ENCODE assay signal across 28 cellular contexts in the genomic region with DNA sequence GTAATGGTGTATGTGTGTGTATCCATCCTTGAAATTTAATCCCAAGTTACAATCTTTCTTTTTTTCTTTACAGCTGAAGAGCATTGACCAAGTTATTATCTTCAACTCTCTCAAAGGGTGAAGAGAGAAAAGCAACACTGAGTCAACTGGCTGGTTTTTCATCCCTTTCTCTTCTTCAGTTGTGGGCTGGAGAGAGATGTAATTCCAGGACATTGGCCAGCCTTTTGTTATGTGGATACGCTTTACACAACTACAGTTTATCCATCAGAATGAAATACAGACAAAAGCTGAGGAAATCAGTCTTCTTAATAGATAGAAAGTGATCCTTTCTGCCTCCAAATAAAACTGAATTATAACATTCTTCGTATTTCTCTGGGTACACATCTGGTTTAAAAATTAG.
"Had no signal": no experiment of that assay in that cellular context is flagged by ENCODE, and none has a peak within 500 bp of the region (broad histone marks: within the 10 kb centered on the region; RNA-seq: fewer than 3 reads in every experiment).

No MANE protein-coding gene starts in this region.

- H3K27ac ChIP-seq: neural progenitor cell, neutrophil, parathyroid adenoma, psoas muscle, right lobe of liver, sigmoid colon, stomach, thoracic aorta, thyroid gland, upper lobe of left lung, vagina had no signal

- H3K27ac Mint-ChIP-seq: naive thymus-derived CD4-positive, alpha-beta T cell; natural killer cell; nephron; neural progenitor cell; progenitor cell of endocrine pancreas; stimulated activated effector memory CD8-positive, alpha-beta T cell treated with anti-CD3 and anti-CD28 coated beads, Interleukin-12 subunit alpha, Interleukin-12 subunit beta, amount 100 ng/mL, for 72 hours; stimulated activated naive B cell treated with anti-CD40 and anti-IgM and Interleukin-4, amounts not matched to agents 10 μg/mL and 1 μg/mL and 100 μg/mL, for 72 hours; stimulated activated naive CD8-positive, alpha-beta T cell treated with anti-CD3 and anti-CD28 coated beads, Interleukin-15, Interleukin-2, amounts not matched to agents 100 ng/mL and 50 ng/mL, for 24 hours had no signal

- DNase-seq: naive thymus-derived CD4-positive, alpha-beta T cell; natural killer cell; nucleus accumbens; psoas muscle; right cardiac atrium; right lobe of liver; sigmoid colon; small intestine; stimulated activated CD4-positive, alpha-beta T cell treated with anti-CD3 and anti-CD28 coated beads, Interleukin-15, amount 100 ng/mL, for 24 hours; stimulated activated CD4-positive, alpha-beta T cell treated with anti-CD3 and anti-CD28 coated beads, Interleukin-2, amount 100 ng/mL, for 24 hours; stimulated activated CD4-positive, alpha-beta T cell treated with anti-CD3 and anti-CD28 coated beads, Interleukin-2, amount 100 ng/mL, for 48 hours; stimulated activated CD4-positive, alpha-beta T cell treated with anti-CD3 and anti-CD28 coated beads, Interleukin-4, amount 100 ng/mL, for 24 hours; stimulated activated naive B cell treated with anti-CD40 and anti-IgM and Interleukin-4, amounts not matched to agents 10 μg/mL and 1 μg/mL and 100 μg/mL, for 72 hours; stimulated activated naive CD4-positive, alpha-beta T cell treated with Interleukin-2 at 50 U/mL for 16 hours; stomach; thyroid gland; trophoblast cell; upper lobe of left lung had no signal

- H3K4me1 Mint-ChIP-seq: naive thymus-derived CD4-positive, alpha-beta T cell; natural killer cell; nephron; neural progenitor cell; stimulated activated effector memory CD8-positive, alpha-beta T cell treated with anti-CD3 and anti-CD28 coated beads, Interleukin-12 subunit alpha, Interleukin-12 subunit beta, amount 100 ng/mL, for 72 hours; stimulated activated naive B cell treated with anti-CD40 and anti-IgM and Interleukin-4, amounts not matched to agents 10 μg/mL and 1 μg/mL and 100 μg/mL, for 72 hours had no signal

- H3K79me2 ChIP-seq: parathyroid adenoma had no signal

- H3K4me3 ChIP-seq: neural progenitor cell, psoas muscle, right lobe of liver, sigmoid colon, stomach, thoracic aorta, thyroid gland, upper lobe of left lung, vagina had no signal

- H2AFZ ChIP-seq: neural progenitor cell, parathyroid adenoma had no signal

- H3K4me1 ChIP-seq: parathyroid adenoma, psoas muscle, right lobe of liver, sigmoid colon, stomach, thyroid gland, upper lobe of left lung, vagina had no signal

- H3K4me2 ChIP-seq: neural progenitor cell had no signal

- H3K27me3 Mint-ChIP-seq: naive thymus-derived CD4-positive, alpha-beta T cell; progenitor cell of endocrine pancreas; stimulated activated naive B cell treated with anti-CD40 and anti-IgM and Interleukin-4, amounts not matched to agents 10 μg/mL and 1 μg/mL and 100 μg/mL, for 72 hours; stimulated activated naive CD8-positive, alpha-beta T cell treated with anti-CD3 and anti-CD28 coated beads, Interleukin-15, Interleukin-2, amounts not matched to agents 100 ng/mL and 50 ng/mL, for 24 hours had no signal

- H3K36me3 ChIP-seq: neural progenitor cell, neutrophil, right lobe of liver, sigmoid colon, stomach, thoracic aorta, thyroid gland, upper lobe of left lung, vagina had no signal

- H3K9me3 ChIP-seq: psoas muscle, right lobe of liver, sigmoid colon, thoracic aorta, thyroid gland, vagina had no signal

- H3K9ac ChIP-seq: neural progenitor cell, parathyroid adenoma had no signal

- FAIRE-seq: small intestine, urothelium cell line had no signal

- H3K9me3 Mint-ChIP-seq: nephron had no signal

- H3K36me3 Mint-ChIP-seq: naive thymus-derived CD4-positive, alpha-beta T cell; natural killer cell; neural progenitor cell; stimulated activated effector memory CD8-positive, alpha-beta T cell treated with anti-CD3 and anti-CD28 coated beads, Interleukin-12 subunit alpha, Interleukin-12 subunit beta, amount 100 ng/mL, for 72 hours; stimulated activated naive B cell treated with anti-CD40 and anti-IgM and Interleukin-4, amounts not matched to agents 10 μg/mL and 1 μg/mL and 100 μg/mL, for 72 hours had no signal

- H3K27me3 ChIP-seq: neural progenitor cell, neutrophil, right lobe of liver, sigmoid colon, stomach, thyroid gland, upper lobe of left lung, vagina had no signal

- H3K4me3 Mint-ChIP-seq: naive thymus-derived CD4-positive, alpha-beta T cell; natural killer cell; nephron; neural progenitor cell; stimulated activated effector memory CD8-positive, alpha-beta T cell treated with anti-CD3 and anti-CD28 coated beads, Interleukin-12 subunit alpha, Interleukin-12 subunit beta, amount 100 ng/mL, for 72 hours; stimulated activated naive B cell treated with anti-CD40 and anti-IgM and Interleukin-4, amounts not matched to agents 10 μg/mL and 1 μg/mL and 100 μg/mL, for 72 hours; stimulated activated naive CD8-positive, alpha-beta T cell treated with anti-CD3 and anti-CD28 coated beads, Interleukin-15, Interleukin-2, amounts not matched to agents 100 ng/mL and 50 ng/mL, for 24 hours had no signal

- ATAC-seq: naive thymus-derived CD4-positive, alpha-beta T cell; natural killer cell; psoas muscle; right cardiac atrium; right lobe of liver; stimulated activated effector memory CD8-positive, alpha-beta T cell treated with anti-CD3 and anti-CD28 coated beads, Interleukin-12 subunit alpha, Interleukin-12 subunit beta, amount 100 ng/mL, for 72 hours; stimulated activated naive B cell treated with anti-CD40 and anti-IgM and Interleukin-4, amounts not matched to agents 10 μg/mL and 1 μg/mL and 100 μg/mL, for 72 hours had no signal
